In the genomic region with DNA sequence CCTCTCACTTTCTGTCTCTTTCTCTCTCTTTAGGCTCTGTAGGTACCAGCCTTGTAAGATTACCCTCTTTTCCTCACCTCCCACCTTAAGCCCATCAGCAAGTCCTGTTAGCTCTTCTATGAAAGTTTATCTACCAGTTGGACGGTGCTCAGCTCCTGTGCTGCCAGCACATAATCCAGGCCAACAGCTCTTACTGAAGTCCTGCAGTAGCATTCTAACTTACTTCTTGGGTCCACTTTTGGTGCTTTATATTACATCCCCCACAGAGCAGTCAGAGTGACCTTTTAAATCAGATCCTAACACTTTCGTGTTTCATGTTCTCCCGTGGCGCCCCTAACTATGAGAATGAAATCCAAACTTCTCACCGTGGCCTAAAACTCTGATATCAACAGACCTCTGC, we compare ENCODE assay signal across 8 cellular contexts.
"Had no signal": no experiment of that assay in that cellular context is flagged by ENCODE, and none has a peak within 500 bp of the region (broad histone marks: within the 10 kb centered on the region; RNA-seq: fewer than 3 reads in every experiment).

No MANE protein-coding gene starts in this region.

- FAIRE-seq: G401.6, GM12878, GM12891, GM12892, GM18507, GM19239 had no signal

- DNase-seq: GDM1, GF-D8 had no signal

- ATAC-seq: GM12878 had no signal

- H3K4me3 ChIP-seq: GM12878 had no signal
